ENCODE assay signal across 19 cellular contexts in genomic region chr1:11505591-11506538, GRCh38. TPM values are rescaled to one million over a fixed set of nuclear protein-coding genes. Genes with fewer than 3 reads are reported as not detected.
DNase-seq lines count a peak whose midpoint lies in the region; ATAC-seq, FAIRE-seq and TF ChIP-seq lines count a peak whose summit lies in the region.
"Had no signal": no experiment of that assay in that cellular context is flagged by ENCODE, and none has a peak within 500 bp of the region (broad histone marks: within the 10 kb centered on the region; RNA-seq: fewer than 3 reads in every experiment).

No MANE protein-coding gene starts in this region.

- H3K27me3 ChIP-seq in GM12878 (replicated peaks in 1 of 2; ENCODE audit: control insufficient read depth in 2 of 2, insufficient read depth in 2 of 2, low read length in 1 of 2) = no peaks in the 10 kb centered on the region
- peaks cover 0 to 21% (median 19%) of the 10 kb centered on the region in 3 donors for H3K27me3 ChIP-seq in sigmoid colon
- H3K27me3 ChIP-seq: Peyer's patch had no signal

- TF ChIP-seq CTCF in GM12878 (IDR thresholded peaks at IDR 0.05 in 2 of 3, conservative IDR thresholded peaks at IDR 0.05 in 1 of 3; ENCODE audit: control insufficient read depth in 2 of 3, extremely low read depth in 1 of 3, insufficient read depth in 1 of 3, low read depth in 3 of 3, low read length in 3 of 3) (no peak), sigmoid colon (IDR thresholded peaks at IDR 0.05) (no peak)

- H3K9me3 ChIP-seq in GM12878 (replicated peaks; ENCODE audit: control insufficient read depth, insufficient read depth, low read length) = peaks cover 8% of the 10 kb centered on the region; the same call in 2 of the 3 replicates
- H3K9me3 ChIP-seq in sigmoid colon = peaks cover 0 to 25% (median 20%) of the 10 kb centered on the region in 4 donors

- H3K4me2 ChIP-seq in GM12878 (ENCODE audit: control insufficient read depth, insufficient read depth) = no peak overlapping the region
- H3K4me2 ChIP-seq: A549 had no signal

- TF ChIP-seq EP300 in GM12878 (IDR thresholded peaks at IDR 0.05; ENCODE audit: borderline replicate concordance in 1 of 2, control insufficient read depth in 1 of 2, low read depth in 2 of 2, low read length in 2 of 2) (no peak), sigmoid colon (IDR thresholded peaks at IDR 0.05) (no peak)

- POLR2A ChIA-PET in GM12878 (lab: Charles Lee) = no interaction called here

- no TSS peak for BruUV-seq in GM12878 (replicated peaks; lab: Mats Ljungman, UMichigan)

- no peaks in the 10 kb centered on the region for H4K20me1 ChIP-seq in GM12878 (ENCODE audit: control insufficient read depth, insufficient read depth)

- H3K79me2 ChIP-seq in GM12878 (ENCODE audit: control insufficient read depth, insufficient read depth, low read length) = no peaks in the 10 kb centered on the region

- RAD21 ChIA-PET in GM12878 (lab: Charles Lee; ENCODE audit: unreplicated experiment) = no interaction called here

- no peak for TF ChIP-seq RAD21 in GM12878 (IDR thresholded peaks at IDR 0.05; ENCODE audit: insufficient read depth, low read depth, low read length)

- intact Hi-C loops in GM12878 (cut with micrococcal nuclease; ENCODE audit: unreplicated experiment) = no loop called here
- intact Hi-C loops in sigmoid colon (cut with DNase I) = no loop called here

- CTCF ChIA-PET in GM12878 (lab: Yijun Ruan, JAX) = interaction anchor here (0.7 to 1.4 kb wide), 2 partner anchors 11 to 355 kb away, joined by 3 read pairs; no protein-coding TSS in a partner anchor

- H3K27ac ChIP-seq in GM12878 (ENCODE audit: control insufficient read depth, insufficient read depth) = no peak overlapping the region
- no peak overlapping the region for H3K27ac ChIP-seq in sigmoid colon
- H3K27ac ChIP-seq: A549, HL-60, Peyer's patch had no signal

- TF ChIP-seq POLR2A in GM12878 (IDR thresholded peaks at IDR 0.05; ENCODE audit: low read depth, low read length) = no peak
- TF ChIP-seq POLR2A in sigmoid colon (IDR thresholded peaks at IDR 0.05) = no peak

- peak; percentile 15 for DNase-seq in NCI-H1105 treated with DMSO at 0.1 percent for 48 hours (lab: John Stamatoyannopoulos, UW)
- no peak for DNase-seq in NCI-H1105 (lab: John Stamatoyannopoulos, UW)
- peak; percentile 5 for DNase-seq in CMK (ENCODE audit: low read depth)
- peak; percentile 4 to 13 for DNase-seq in Kasumi-1 (lab: John Stamatoyannopoulos, UW)
- no peak for DNase-seq in GM12878 (ENCODE audit: low read depth, low spot score)
- no peak for DNase-seq in sigmoid colon
- no peak for DNase-seq in DMS 273 (lab: John Stamatoyannopoulos, UW; ENCODE audit: unreplicated experiment)
- DNase-seq: CD4-positive, alpha-beta T cell; H7; MM.1S; NCI-H1436 treated with DMSO at 0.1 percent for 48 hours; NCI-H345; NCI-H526 treated with DMSO at 0.1 percent for 48 hours; Peyer's patch; T-helper 2 cell had no signal

- H3K9ac ChIP-seq in GM12878 (ENCODE audit: control insufficient read depth, insufficient read depth, low read length) = no peak overlapping the region

- H3K36me3 ChIP-seq in GM12878 (ENCODE audit: control insufficient read depth in 2 of 2, insufficient read depth in 2 of 2, low read length in 1 of 2) (no peaks in the 10 kb centered on the region), sigmoid colon (no peaks in the 10 kb centered on the region)
- H3K36me3 ChIP-seq: Peyer's patch had no signal

- 0% methylated on average over 2 of the region's 2 CpGs for WGBS in GM12878 (ENCODE audit: insufficient coverage, insufficient replicate concordance, low lambda C conversion rate, missing lambda C conversion rate)
- 84 to 93% methylated on average over 2 of the region's 2 CpGs for WGBS in sigmoid colon, 2 donors

- in situ Hi-C loops in GM12878 (cut with MboI) = no loop called here

- no peak for ATAC-seq in GM12878
- ATAC-seq: A549 had no signal

- no peak for FAIRE-seq in GM12878 (lab: Jason Lieb, UNC)
- FAIRE-seq: A549 had no signal

- no peak overlapping the region for H2AFZ ChIP-seq in GM12878 (ENCODE audit: control insufficient read depth, low read depth, low read length)

- SMC1A ChIA-PET in GM12878 (lab: Charles Lee; ENCODE audit: uncharacterized antibody, unreplicated experiment) = no interaction called here

- H3K4me1 ChIP-seq in GM12878 (ENCODE audit: control insufficient read depth, insufficient read depth, low read length) = no peaks in the 10 kb centered on the region
- no peaks in the 10 kb centered on the region for H3K4me1 ChIP-seq in sigmoid colon
- H3K4me1 ChIP-seq: A549, Peyer's patch had no signal

- H3K4me3 ChIP-seq in GM12878 (no peak overlapping the region), sigmoid colon (no peak overlapping the region)
- H3K4me3 ChIP-seq: A549, Peyer's patch had no signal

TF ChIP-seq in GM12878, 131 proteins besides CTCF, POLR2A, EP300 and RAD21:
- TF ChIP-seq REST (IDR thresholded peaks at IDR 0.05; ENCODE audit: low read depth, low read length) = no peak
- TF ChIP-seq IRF3 (IDR thresholded peaks at IDR 0.05) = no peak
- TF ChIP-seq, protein P1, sequence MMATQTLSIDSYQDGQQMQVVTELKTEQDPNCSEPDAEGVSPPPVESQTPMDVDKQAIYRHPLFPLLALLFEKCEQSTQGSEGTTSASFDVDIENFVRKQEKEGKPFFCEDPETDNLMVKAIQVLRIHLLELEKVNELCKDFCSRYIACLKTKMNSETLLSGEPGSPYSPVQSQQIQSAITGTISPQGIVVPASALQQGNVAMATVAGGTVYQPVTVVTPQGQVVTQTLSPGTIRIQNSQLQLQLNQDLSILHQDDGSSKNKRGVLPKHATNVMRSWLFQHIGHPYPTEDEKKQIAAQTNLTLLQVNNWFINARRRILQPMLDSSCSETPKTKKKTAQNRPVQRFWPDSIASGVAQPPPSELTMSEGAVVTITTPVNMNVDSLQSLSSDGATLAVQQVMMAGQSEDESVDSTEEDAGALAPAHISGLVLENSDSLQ (IDR thresholded peaks at IDR 0.05) = no peak
- peak; percentile 95 for TF ChIP-seq CBX5 (IDR thresholded peaks at IDR 0.05; ENCODE audit: low read depth)
TF ChIP-seq in GM12878: peak in this region for 1.

RNA-seq across cellular contexts. Expression of gene DISP3, which starts 26.9 kb away (rescaled TPM):
- 0.23 and 0.29 TPM in 2 replicates for total RNA-seq in GM12878 (2013; cell fraction: nucleolus; rRNA removed)
- total RNA-seq in GM12878 (2014; rRNA removed) = under 0.01 TPM in 1 of 2 replicates, not detected in the other
- 0.09 TPM in 2 replicates for total RNA-seq in GM12878 (2014; rRNA removed; fragmentation: Illumina TruSeq; extraction: Trizol)
- 0.08 and 0.18 TPM in 2 replicates for total RNA-seq in GM12878 (2021)
- not detected for polyA plus RNA-seq in GM12878 (2011; ENCODE audit: low read depth)
- 0.07 and 0.09 TPM in 2 replicates for polyA plus RNA-seq in GM12878 (2011; rRNA removed)
- 0.15 and 0.22 TPM in 2 replicates for polyA plus RNA-seq in GM12878 (2011; cell fraction: cytosol; rRNA removed)
- 0.52 and 0.56 TPM in 2 replicates for polyA plus RNA-seq in GM12878 (2011; cell fraction: nucleus; rRNA removed)
- 0.04 and 0.06 TPM in 2 replicates for polyA plus RNA-seq in GM12878 (2012)
- 0.09 TPM in 1 of 2 replicates, not detected in the other for polyA plus RNA-seq in GM12878 (2014; fragmentation: Illumina TruSeq; extraction: Trizol)
- polyA plus RNA-seq in GM12878 (2014; fragmentation: Nextera tagmentation; extraction: Ambion mirVana) = not detected
- 0.03 and 0.04 TPM in 2 replicates for polyA plus RNA-seq in GM12878 (2014; rRNA removed)
- polyA plus RNA-seq in GM12878 (2016; fragmentation: Nextera tagmentation; extraction: Ambion mirVana) = under 1 TPM; 0.09 to 0.10 TPM
- polyA minus RNA-seq in GM12878 (2011; rRNA and poly(A)+ RNA removed) = 0.05 and 0.22 TPM in 2 replicates
- not detected in 2 replicates for polyA minus RNA-seq in GM12878 (2011; cell fraction: cytosol; rRNA and poly(A)+ RNA removed)
- polyA minus RNA-seq in GM12878 (2011; cell fraction: nucleus; rRNA and poly(A)+ RNA removed) = 0.12 and 0.29 TPM in 2 replicates
- under 1 TPM in 2 of 4 donors, not detected in 2; under 0.01 to 0.28 TPM for total RNA-seq in sigmoid colon
- polyA plus RNA-seq in sigmoid colon = under 1 TPM in 1 of 3 donors, not detected in 2; 0.16 TPM
- total RNA-seq: LHCN-M2 had no signal
- polyA plus RNA-seq: IgD-negative memory B cell had no signal

Comparison
In these comparisons a context has a peak if more than half of its experiments do, and no peak if none do; other contexts are left out.
1. DNase-seq: peak in NCI-H1105 treated with DMSO at 0.1 percent for 48 hours (single experiment), CMK (single experiment) and Kasumi-1 (2 of 2); none in NCI-H1105 (single experiment), GM12878 (single experiment), sigmoid colon (single experiment) and DMS 273 (single experiment).